In the genomic region with DNA sequence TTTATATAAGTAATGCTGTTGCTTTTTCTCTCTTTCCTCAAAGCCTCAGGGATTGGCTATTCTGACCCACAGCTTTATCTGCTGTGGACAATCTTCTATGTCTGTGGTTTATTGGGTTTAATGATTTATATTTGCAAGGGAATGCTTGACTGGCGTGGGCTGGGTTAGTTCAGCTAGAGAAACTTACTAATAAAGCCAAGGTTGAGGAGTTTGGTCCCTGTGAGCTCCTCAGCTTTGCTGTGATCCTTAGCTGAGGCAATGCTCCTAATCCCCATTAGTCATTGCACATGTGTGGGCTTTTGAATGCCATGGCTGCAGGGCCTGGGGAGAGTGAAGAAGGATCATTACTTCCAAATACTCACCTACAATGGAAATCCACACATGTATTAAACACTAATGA, we compare ENCODE assay signal across 20 cellular contexts.
"Had no signal": no experiment of that assay in that cellular context is flagged by ENCODE, and none has a peak within 500 bp of the region (broad histone marks: within the 10 kb centered on the region; RNA-seq: fewer than 3 reads in every experiment).

No MANE protein-coding gene starts in this region.

- H3K27ac ChIP-seq: adrenal gland, body of pancreas, gastroesophageal sphincter, skin epidermis, tibial artery, uterus had no signal

- H3K4me1 ChIP-seq: adrenal gland, gastroesophageal sphincter, uterus had no signal

- H3K4me1 Mint-ChIP-seq: activated naive CD4-positive, alpha-beta T cell treated with anti-CD3 and anti-CD28 coated beads, Interleukin-2, amount 50 U/mL, for 24 hours; central memory CD8-positive, alpha-beta T cell; natural killer cell had no signal

- DNase-seq: activated CD4-positive, alpha-beta T cell treated with anti-CD3 and anti-CD28 coated beads for 1 hour; activated CD4-positive, alpha-beta T cell treated with anti-CD3 and anti-CD28 coated beads, Interleukin-2, amount 50 U/mL, for 48 hours; activated T-cell treated with anti-CD3 and anti-CD28 coated beads, Interleukin-2, amount 50 U/mL, for 24 hours; adrenal gland; body of pancreas; cortex of kidney; effector CD8-positive, alpha-beta T cell; islet precursor cell; left ventricle myocardium superior; mesendoderm; natural killer cell; retina; stimulated activated CD4-positive, alpha-beta T cell treated with anti-CD3 and anti-CD28 coated beads, Interleukin-4, amount 100 ng/mL, for 24 hours; stimulated activated naive CD4-positive, alpha-beta T cell; tibial artery; uterus had no signal

- H3K36me3 ChIP-seq: adrenal gland, gastroesophageal sphincter, tibial artery, uterus had no signal

- ATAC-seq: body of pancreas, gastroesophageal sphincter, left ventricle myocardium superior, natural killer cell had no signal

- H3K27me3 ChIP-seq: adrenal gland, body of pancreas, gastroesophageal sphincter, tibial artery, uterus had no signal

- H3K4me3 Mint-ChIP-seq: activated naive CD4-positive, alpha-beta T cell treated with anti-CD3 and anti-CD28 coated beads, Interleukin-2, amount 50 U/mL, for 24 hours; activated T-cell treated with anti-CD3 and anti-CD28 coated beads, Interleukin-2, amount 50 U/mL, for 24 hours; central memory CD8-positive, alpha-beta T cell; natural killer cell had no signal

- H3K9me3 Mint-ChIP-seq: activated T-cell treated with anti-CD3 and anti-CD28 coated beads, Interleukin-2, amount 50 U/mL, for 24 hours; central memory CD8-positive, alpha-beta T cell had no signal

- H3K4me3 ChIP-seq: adrenal gland, body of pancreas, gastroesophageal sphincter, skin epidermis, tibial artery, uterus had no signal

- H3K36me3 Mint-ChIP-seq: activated naive CD4-positive, alpha-beta T cell treated with anti-CD3 and anti-CD28 coated beads, Interleukin-2, amount 50 U/mL, for 24 hours; natural killer cell had no signal

- H3K27ac Mint-ChIP-seq: activated naive CD4-positive, alpha-beta T cell treated with anti-CD3 and anti-CD28 coated beads, Interleukin-2, amount 50 U/mL, for 24 hours; activated T-cell treated with anti-CD3 and anti-CD28 coated beads, Interleukin-2, amount 50 U/mL, for 24 hours; natural killer cell had no signal

- H3K9me3 ChIP-seq: adrenal gland, body of pancreas, gastroesophageal sphincter, tibial artery, uterus had no signal
